Comparison of ENCODE assay signal across 16 cellular contexts in the genomic region with DNA sequence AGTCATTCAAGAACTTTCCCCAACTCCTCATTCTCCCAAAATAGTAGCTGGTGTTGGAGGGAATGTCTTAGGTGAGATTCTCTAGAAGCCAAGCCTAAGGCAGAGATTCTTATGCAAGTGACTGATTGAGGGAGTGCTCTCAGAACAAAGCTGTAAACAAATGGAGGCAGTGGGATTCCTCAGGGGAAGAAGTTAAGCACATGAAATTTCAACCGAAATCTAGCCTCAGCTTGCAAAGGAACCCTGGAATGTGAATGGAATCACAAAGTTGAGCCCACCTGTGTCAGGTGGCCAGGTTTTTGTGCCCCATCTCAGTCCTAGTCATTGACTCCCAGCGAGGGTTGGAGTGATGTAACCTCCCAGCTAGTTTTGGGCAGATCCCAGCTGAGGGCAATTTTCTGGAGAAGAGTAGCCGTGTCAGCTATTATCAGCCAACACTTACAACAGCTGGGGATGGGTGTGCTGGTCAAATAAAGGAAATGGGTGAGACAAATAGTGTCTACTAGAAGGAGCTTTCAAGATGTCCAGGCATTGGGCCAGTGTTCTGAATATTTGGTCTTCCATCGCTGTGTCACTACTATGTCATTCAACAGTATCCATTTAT. TPM values are rescaled to one million over a fixed set of nuclear protein-coding genes. Genes with fewer than 3 reads are reported as not detected.
DNase-seq lines count a peak whose midpoint lies in the region; ATAC-seq and TF ChIP-seq lines count a peak whose summit lies in the region.
"Had no signal": no experiment of that assay in that cellular context is flagged by ENCODE, and none has a peak within 500 bp of the region (broad histone marks: within the 10 kb centered on the region; RNA-seq: fewer than 3 reads in every experiment).

No MANE protein-coding gene starts in this region.

- peak; percentile 95 for DNase-seq in GM23338 (ENCODE audit: low spot score)
- no peak for DNase-seq in SK-N-MC (ENCODE audit: low read depth, low spot score)
- peak; percentile 91 for DNase-seq in iPS DF 19.7 (ENCODE audit: low read depth, low spot score)
- DNase-seq in activated naive CD4-positive, alpha-beta T cell treated with anti-CD3 and anti-CD28 coated beads, Interleukin-2, amount 10 ng/mL, durations not matched to agents 7 days and 5 days: no peak
- DNase-seq in NCI-H146 treated with DMSO at 0.1 percent for 48 hours (lab: John Stamatoyannopoulos, UW; ENCODE audit: unreplicated experiment): no peak
- DNase-seq: activated CD8-positive, alpha-beta memory T cell treated with anti-CD3 and anti-CD28 coated beads, Interleukin-2, amount 10 ng/mL, durations not matched to agents 7 days and 5 days; CD4-positive, alpha-beta T cell; NCI-H187; NCI-H526 treated with DMSO at 0.1 percent for 48 hours; right cardiac atrium; SHP77 treated with DMSO at 0.1 percent for 48 hours; stomach had no signal

- H3K27me3 ChIP-seq in GM23338 (ENCODE audit: insufficient read depth) (no peaks in the 10 kb centered on the region), skeletal muscle satellite cell (ENCODE audit: control insufficient read depth, insufficient read depth, low read length) (no peaks in the 10 kb centered on the region)
- H3K27me3 ChIP-seq: stomach had no signal

- ATAC-seq in GM23338 (peak; percentile 95), GM21447 (IDR thresholded peaks at IDR 0.05; ENCODE audit: unreplicated experiment) (no peak)
- ATAC-seq: activated CD8-positive, alpha-beta memory T cell treated with anti-CD3 and anti-CD28 coated beads, Interleukin-2, amount 10 ng/mL, durations not matched to agents 7 days and 5 days; HepG2 had no signal

- H3F3A ChIP-seq in GM23338 (replicated peaks; ENCODE audit: low read depth): peaks cover 11% of the 10 kb centered on the region

- no peaks in the 10 kb centered on the region for H4K20me1 ChIP-seq in GM23338 (replicated peaks; ENCODE audit: insufficient read depth)

- H3K27ac Mint-ChIP-seq in GM23338: peak overlapping the region; percentile 95
- H3K27ac Mint-ChIP-seq in activated naive CD4-positive, alpha-beta T cell treated with anti-CD3 and anti-CD28 coated beads, Interleukin-2, amount 10 ng/mL, durations not matched to agents 7 days and 5 days: no peak overlapping the region
- H3K27ac Mint-ChIP-seq: activated CD8-positive, alpha-beta memory T cell treated with anti-CD3 and anti-CD28 coated beads, Interleukin-2, amount 10 ng/mL, durations not matched to agents 7 days and 5 days; activated naive CD4-positive, alpha-beta T cell treated with anti-CD3 and anti-CD28 coated beads, Interleukin-2, amount 50 U/mL, for 24 hours; CD4-positive, alpha-beta T cell had no signal

- no peaks in the 10 kb centered on the region for H3K9me3 ChIP-seq in SK-N-MC (ENCODE audit: low read depth, low read length)
- H3K9me3 ChIP-seq in skeletal muscle satellite cell (replicated peaks; ENCODE audit: low read length): no peaks in the 10 kb centered on the region
- H3K9me3 ChIP-seq: stomach had no signal

- no peaks in the 10 kb centered on the region for H3K9me2 ChIP-seq in GM23338 (ENCODE audit: insufficient read depth)

- peaks cover 6% of the 10 kb centered on the region; the same call in 1 of the 3 replicates for H3K36me3 Mint-ChIP-seq in GM23338 (ENCODE audit: low read depth)
- no peaks in the 10 kb centered on the region for H3K36me3 Mint-ChIP-seq in activated naive CD4-positive, alpha-beta T cell treated with anti-CD3 and anti-CD28 coated beads, Interleukin-2, amount 10 ng/mL, durations not matched to agents 7 days and 5 days
- H3K36me3 Mint-ChIP-seq: activated CD8-positive, alpha-beta memory T cell treated with anti-CD3 and anti-CD28 coated beads, Interleukin-2, amount 10 ng/mL, durations not matched to agents 7 days and 5 days; activated naive CD4-positive, alpha-beta T cell treated with anti-CD3 and anti-CD28 coated beads, Interleukin-2, amount 50 U/mL, for 24 hours had no signal

- no peak overlapping the region for H2AFZ ChIP-seq in GM23338

- 0 out of 3 replicates have a peak, but pooled peaks cover 2% of the 10 kb centered on the region for H3K9me3 Mint-ChIP-seq in GM23338
- no peaks in the 10 kb centered on the region for H3K9me3 Mint-ChIP-seq in activated naive CD4-positive, alpha-beta T cell treated with anti-CD3 and anti-CD28 coated beads, Interleukin-2, amount 10 ng/mL, durations not matched to agents 7 days and 5 days
- H3K9me3 Mint-ChIP-seq: activated naive CD4-positive, alpha-beta T cell treated with anti-CD3 and anti-CD28 coated beads, Interleukin-2, amount 50 U/mL, for 24 hours; CD4-positive, alpha-beta T cell had no signal

- H3K36me3 ChIP-seq in GM23338 (ENCODE audit: insufficient read depth): no peaks in the 10 kb centered on the region
- H3K36me3 ChIP-seq in SK-N-MC (ENCODE audit: insufficient read depth, low read length): no peaks in the 10 kb centered on the region
- no peaks in the 10 kb centered on the region for H3K36me3 ChIP-seq in skeletal muscle satellite cell (ENCODE audit: insufficient read depth, low read length)
- H3K36me3 ChIP-seq: stomach had no signal

- H3K4me3 Mint-ChIP-seq in GM23338: no peak overlapping the region; the same call in 2 of the 3 replicates
- H3K4me3 Mint-ChIP-seq in activated naive CD4-positive, alpha-beta T cell treated with anti-CD3 and anti-CD28 coated beads, Interleukin-2, amount 10 ng/mL, durations not matched to agents 7 days and 5 days: no peak overlapping the region
- H3K4me3 Mint-ChIP-seq: activated CD8-positive, alpha-beta memory T cell treated with anti-CD3 and anti-CD28 coated beads, Interleukin-2, amount 10 ng/mL, durations not matched to agents 7 days and 5 days; activated naive CD4-positive, alpha-beta T cell treated with anti-CD3 and anti-CD28 coated beads, Interleukin-2, amount 50 U/mL, for 24 hours; CD4-positive, alpha-beta T cell had no signal

- H3K4me3 ChIP-seq in GM23338: no peak overlapping the region
- H3K4me3 ChIP-seq in SK-N-MC: no peak overlapping the region
- H3K4me3 ChIP-seq in skeletal muscle satellite cell (ENCODE audit: low read length): no peak overlapping the region

- peak overlapping the region; percentile 40 for H3K4me2 ChIP-seq in GM23338
- H3K4me2 ChIP-seq in skeletal muscle satellite cell (ENCODE audit: low read length): peak overlapping the region; percentile 76

- peaks cover 37% of the 10 kb centered on the region for H3K4me1 Mint-ChIP-seq in GM23338
- peaks cover 6% of the 10 kb centered on the region for H3K4me1 Mint-ChIP-seq in activated naive CD4-positive, alpha-beta T cell treated with anti-CD3 and anti-CD28 coated beads, Interleukin-2, amount 10 ng/mL, durations not matched to agents 7 days and 5 days
- H3K4me1 Mint-ChIP-seq: activated naive CD4-positive, alpha-beta T cell treated with anti-CD3 and anti-CD28 coated beads, Interleukin-2, amount 50 U/mL, for 24 hours had no signal

- peaks cover 12% of the 10 kb centered on the region for H3K27me3 Mint-ChIP-seq in GM23338 (ENCODE audit: insufficient read depth, low read depth, poor library complexity)
- peaks cover 12% of the 10 kb centered on the region for H3K27me3 Mint-ChIP-seq in activated naive CD4-positive, alpha-beta T cell treated with anti-CD3 and anti-CD28 coated beads, Interleukin-2, amount 10 ng/mL, durations not matched to agents 7 days and 5 days

- H3K4me1 ChIP-seq in GM23338 (ENCODE audit: insufficient read depth) (peaks cover 36% of the 10 kb centered on the region), skeletal muscle satellite cell (ENCODE audit: control insufficient read depth, insufficient read depth, low read length) (peaks cover 25% of the 10 kb centered on the region)

- TF ChIP-seq CTCF in GM23338 (conservative IDR thresholded peaks at IDR 0.05; ENCODE audit: low read depth in 2 of 2): no peak

- CTCF ChIA-PET in activated naive CD4-positive, alpha-beta T cell treated with anti-CD3 and anti-CD28 coated beads, Interleukin-2, amount 10 ng/mL, durations not matched to agents 7 days and 5 days (lab: Charles Lee): no interaction called here

- H3K27ac ChIP-seq in GM23338 (ENCODE audit: low read depth) (peak overlapping the region; percentile 95), SK-N-MC (peak overlapping the region; percentile 96)

- H3K9ac ChIP-seq in SK-N-MC (ENCODE audit: insufficient read length): no peak overlapping the region
- no peak overlapping the region for H3K9ac ChIP-seq in skeletal muscle satellite cell (ENCODE audit: low read depth, low read length)

- H3K79me2 ChIP-seq in GM23338 (replicated peaks; ENCODE audit: insufficient read depth): no peaks in the 10 kb centered on the region

TF ChIP-seq in GM23338, 12 proteins besides CTCF, POLR2A, EP300 and RAD21 (continues in another document):
- TF ChIP-seq ZNF114 (CRISPR knock-in tag; IDR thresholded peaks at IDR 0.05) (0 out of 2 replicates have a peak, but pooled peaks have one; percentile 28), CREB1 (CRISPR knock-in tag; IDR thresholded peaks at IDR 0.05; ENCODE audit: low read depth) (peak; percentile 59), ZNF331 (CRISPR knock-in tag; IDR thresholded peaks at IDR 0.05; ENCODE audit: low read depth) (no peak)

RNA-seq across cellular contexts. Expression of gene FGF2, which starts 29.7 kb away (rescaled TPM):
- total RNA-seq in GM23338 (2014; rRNA removed; shearing (Covaris generic)): 84.4 and 96.0 TPM in 2 replicates
- 28.3 and 28.8 TPM in 2 replicates for polyA plus RNA-seq in GM23338 (2016; fragmentation: Nextera tagmentation; extraction: Ambion mirVana)
- 26.9 and 53.0 TPM in 2 replicates for total RNA-seq in skeletal muscle satellite cell (2012; rRNA removed)
- total RNA-seq: CD4-positive, alpha-beta T cell had no signal

Comparison
In these comparisons a context has a peak if more than half of its experiments do, and no peak if none do; other contexts are left out.
1. DNase-seq: peak in GM23338 (single experiment) and iPS DF 19.7 (single experiment); none in SK-N-MC (single experiment), activated naive CD4-positive, alpha-beta T cell treated with anti-CD3 and anti-CD28 coated beads, Interleukin-2, amount 10 ng/mL, durations not matched to agents 7 days and 5 days (single experiment) and NCI-H146 treated with DMSO at 0.1 percent for 48 hours (single experiment).